In the genomic region with DNA sequence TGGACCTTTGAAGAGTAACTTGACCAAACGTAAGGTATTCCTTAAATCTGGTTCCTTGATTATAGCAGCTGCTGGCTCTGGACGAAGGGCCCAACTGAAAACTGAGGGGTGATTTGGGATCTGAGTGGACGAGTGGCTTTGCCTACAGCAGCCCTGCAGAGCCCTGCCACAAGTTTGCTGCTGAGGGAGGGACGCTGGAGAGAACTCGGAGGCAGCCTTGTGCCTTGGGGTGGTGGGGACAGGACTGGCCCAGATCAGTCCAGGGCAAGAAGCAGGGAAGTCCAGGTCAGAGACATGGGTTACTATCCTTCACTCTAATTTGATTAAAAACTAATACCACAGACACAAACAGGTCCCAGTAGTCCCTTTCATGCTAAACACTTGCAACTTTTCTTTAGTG, we compare ENCODE assay signal across 12 cellular contexts.
"Had no signal": no experiment of that assay in that cellular context is flagged by ENCODE, and none has a peak within 500 bp of the region (broad histone marks: within the 10 kb centered on the region; RNA-seq: fewer than 3 reads in every experiment).

No MANE protein-coding gene starts in this region.

- H3K27ac ChIP-seq: brain microvascular endothelial cell, upper lobe of right lung had no signal

- H3K27ac Mint-ChIP-seq: activated B cell treated with CpG ODN at 0.5 μM for 24 hours; activated CD8-positive, alpha-beta memory T cell treated with anti-CD3 and anti-CD28 coated beads, Interleukin-2, amount 10 ng/mL, durations not matched to agents 7 days and 5 days; activated CD8-positive, alpha-beta T cell treated with anti-CD3 and anti-CD28 coated beads, Interleukin-2, amount 10 ng/mL, durations not matched to agents 7 days and 5 days; activated naive CD8-positive, alpha-beta T cell; activated T-cell treated with anti-CD3 and anti-CD28 coated beads, Interleukin-2, amount 50 U/mL, for 72 hours; mesothelial cell of epicardium; stimulated activated effector memory CD8-positive, alpha-beta T cell treated with anti-CD3 and anti-CD28 coated beads, Interleukin-12 subunit alpha, Interleukin-12 subunit beta, amount 100 ng/mL, for 72 hours; stimulated activated naive CD8-positive, alpha-beta T cell treated with anti-CD3 and anti-CD28 coated beads, Interleukin-15, Interleukin-2, amounts not matched to agents 100 ng/mL and 50 ng/mL, for 24 hours had no signal

- H3K27me3 ChIP-seq: adrenal gland, brain microvascular endothelial cell, upper lobe of right lung had no signal

- H3K9me3 ChIP-seq: adrenal gland, upper lobe of right lung had no signal

- H3K4me1 Mint-ChIP-seq: activated B cell treated with CpG ODN at 0.5 μM for 24 hours; activated CD8-positive, alpha-beta memory T cell treated with anti-CD3 and anti-CD28 coated beads, Interleukin-2, amount 10 ng/mL, durations not matched to agents 7 days and 5 days; naive thymus-derived CD8-positive, alpha-beta T cell; stimulated activated effector memory CD8-positive, alpha-beta T cell treated with anti-CD3 and anti-CD28 coated beads, Interleukin-12 subunit alpha, Interleukin-12 subunit beta, amount 100 ng/mL, for 72 hours had no signal

- H3K4me3 ChIP-seq: adrenal gland, upper lobe of right lung had no signal

- H3K36me3 Mint-ChIP-seq: activated CD8-positive, alpha-beta memory T cell treated with anti-CD3 and anti-CD28 coated beads, Interleukin-2, amount 10 ng/mL, durations not matched to agents 7 days and 5 days; activated naive CD8-positive, alpha-beta T cell; naive thymus-derived CD8-positive, alpha-beta T cell; stimulated activated effector memory CD8-positive, alpha-beta T cell treated with anti-CD3 and anti-CD28 coated beads, Interleukin-12 subunit alpha, Interleukin-12 subunit beta, amount 100 ng/mL, for 72 hours had no signal

- H3K4me1 ChIP-seq: upper lobe of right lung had no signal

- H3K27me3 Mint-ChIP-seq: activated B cell treated with CpG ODN at 0.5 μM for 24 hours; activated CD8-positive, alpha-beta memory T cell treated with anti-CD3 and anti-CD28 coated beads, Interleukin-2, amount 10 ng/mL, durations not matched to agents 7 days and 5 days; activated naive CD8-positive, alpha-beta T cell; naive thymus-derived CD8-positive, alpha-beta T cell; stimulated activated naive CD8-positive, alpha-beta T cell treated with anti-CD3 and anti-CD28 coated beads, Interleukin-15, Interleukin-2, amounts not matched to agents 100 ng/mL and 50 ng/mL, for 24 hours had no signal

- H3K4me3 Mint-ChIP-seq: activated B cell treated with CpG ODN at 0.5 μM for 24 hours; activated CD8-positive, alpha-beta memory T cell treated with anti-CD3 and anti-CD28 coated beads, Interleukin-2, amount 10 ng/mL, durations not matched to agents 7 days and 5 days; activated CD8-positive, alpha-beta T cell treated with anti-CD3 and anti-CD28 coated beads, Interleukin-2, amount 10 ng/mL, durations not matched to agents 7 days and 5 days; activated naive CD8-positive, alpha-beta T cell; activated T-cell treated with anti-CD3 and anti-CD28 coated beads, Interleukin-2, amount 50 U/mL, for 72 hours; mesothelial cell of epicardium; naive thymus-derived CD8-positive, alpha-beta T cell; stimulated activated effector memory CD8-positive, alpha-beta T cell treated with anti-CD3 and anti-CD28 coated beads, Interleukin-12 subunit alpha, Interleukin-12 subunit beta, amount 100 ng/mL, for 72 hours; stimulated activated naive CD8-positive, alpha-beta T cell treated with anti-CD3 and anti-CD28 coated beads, Interleukin-15, Interleukin-2, amounts not matched to agents 100 ng/mL and 50 ng/mL, for 24 hours had no signal

- H3K36me3 ChIP-seq: adrenal gland, brain microvascular endothelial cell had no signal

- H3K9me3 Mint-ChIP-seq: activated B cell treated with CpG ODN at 0.5 μM for 24 hours; activated T-cell treated with anti-CD3 and anti-CD28 coated beads, Interleukin-2, amount 50 U/mL, for 72 hours; mesothelial cell of epicardium; naive thymus-derived CD8-positive, alpha-beta T cell; stimulated activated effector memory CD8-positive, alpha-beta T cell treated with anti-CD3 and anti-CD28 coated beads, Interleukin-12 subunit alpha, Interleukin-12 subunit beta, amount 100 ng/mL, for 72 hours; stimulated activated naive CD8-positive, alpha-beta T cell treated with anti-CD3 and anti-CD28 coated beads, Interleukin-15, Interleukin-2, amounts not matched to agents 100 ng/mL and 50 ng/mL, for 24 hours had no signal
